In the genomic region with DNA sequence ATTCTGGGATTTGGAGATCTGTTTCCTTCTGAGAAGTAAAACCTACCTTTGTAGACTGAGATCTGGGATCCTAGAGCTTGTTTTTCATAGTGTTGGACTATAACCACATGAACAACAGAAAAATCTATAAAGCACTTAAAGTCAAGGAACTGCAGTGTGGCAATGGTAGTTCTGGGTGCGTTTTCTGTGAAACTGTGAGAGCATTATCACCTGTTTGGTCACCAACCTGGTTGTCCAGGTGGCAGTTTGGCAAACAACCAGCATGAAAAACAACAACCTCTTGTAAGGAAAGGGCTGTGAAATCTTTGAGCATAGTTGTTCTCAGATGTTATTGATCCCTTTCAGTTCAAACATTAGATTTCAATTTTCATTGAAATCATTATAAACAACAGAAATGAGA, we compare ENCODE assay signal across 13 cellular contexts.
DNase-seq lines count a peak whose midpoint lies in the region; ATAC-seq, FAIRE-seq and TF ChIP-seq lines count a peak whose summit lies in the region.
"Had no signal": no experiment of that assay in that cellular context is flagged by ENCODE, and none has a peak within 500 bp of the region (broad histone marks: within the 10 kb centered on the region; RNA-seq: fewer than 3 reads in every experiment).

No MANE protein-coding gene starts in this region.

- no peak overlapping the region for H3K4me2 ChIP-seq in MM.1S (ENCODE audit: low read depth, low read length)

- H3K4me1 Mint-ChIP-seq in Caco-2 (ENCODE audit: low read depth, unreplicated experiment) = peaks cover 68% of the 10 kb centered on the region
- peaks cover 0 to 2% of the 10 kb centered on the region in 2 donors for H3K4me1 Mint-ChIP-seq in natural killer cell treated with Interleukin-12 subunit alpha and Interleukin-12 subunit beta and Interleukin-15 and Interleukin-18, amount 100 ng/mL, for 72 hours (ENCODE audit: low read depth in 2 of 2)
- H3K4me1 Mint-ChIP-seq in stimulated activated effector memory CD8-positive, alpha-beta T cell treated with anti-CD3 and anti-CD28 coated beads, Interleukin-12 subunit alpha, Interleukin-12 subunit beta, amount 100 ng/mL, for 72 hours = no peaks in the 10 kb centered on the region
- H3K4me1 Mint-ChIP-seq: activated CD4-positive, alpha-beta T cell treated with anti-CD3 and anti-CD28 coated beads, Interleukin-2, amount 10 ng/mL, durations not matched to agents 24 days and 14 days had no signal

- no peaks in the 10 kb centered on the region for H3F3A ChIP-seq in MM.1S (ENCODE audit: insufficient read depth, low read length)

- no peaks in the 10 kb centered on the region for H3K36me3 ChIP-seq in Caco-2 (ENCODE audit: control insufficient read depth, insufficient read depth, low read length)
- no peaks in the 10 kb centered on the region for H3K36me3 ChIP-seq in MM.1S (replicated peaks; ENCODE audit: insufficient read depth, low read length)
- H3K36me3 ChIP-seq in rectal smooth muscle tissue (ENCODE audit: control insufficient read depth, insufficient read depth, low read length) = no peaks in the 10 kb centered on the region
- H3K36me3 ChIP-seq: SJSA1 had no signal

- H3K4me3 Mint-ChIP-seq in Caco-2 (ENCODE audit: unreplicated experiment) = no peak overlapping the region
- H3K4me3 Mint-ChIP-seq in natural killer cell treated with Interleukin-12 subunit alpha and Interleukin-12 subunit beta and Interleukin-15 and Interleukin-18, amount 100 ng/mL, for 72 hours = no peak overlapping the region
- no peak overlapping the region for H3K4me3 Mint-ChIP-seq in stimulated activated effector memory CD8-positive, alpha-beta T cell treated with anti-CD3 and anti-CD28 coated beads, Interleukin-12 subunit alpha, Interleukin-12 subunit beta, amount 100 ng/mL, for 72 hours
- H3K4me3 Mint-ChIP-seq: activated CD4-positive, alpha-beta T cell treated with anti-CD3 and anti-CD28 coated beads, Interleukin-2, amount 10 ng/mL, durations not matched to agents 24 days and 14 days; H9; stimulated activated memory B cell treated with anti-CD40 and anti-IgM and Interleukin-4, amounts not matched to agents 10 μg/mL and 1 μg/mL and 100 μg/mL, for 72 hours had no signal

- H3K9me3 ChIP-seq in Caco-2 (no peaks in the 10 kb centered on the region), MM.1S (replicated peaks; ENCODE audit: insufficient read depth, low read length) (no peaks in the 10 kb centered on the region)
- H3K9me3 ChIP-seq: SJSA1 had no signal

- peaks cover 62% of the 10 kb centered on the region for H3K4me1 ChIP-seq in Caco-2
- H3K4me1 ChIP-seq in MM.1S (ENCODE audit: low read length) = peaks cover 26% of the 10 kb centered on the region
- peaks cover 36% of the 10 kb centered on the region for H3K4me1 ChIP-seq in rectal smooth muscle tissue (ENCODE audit: control insufficient read depth, insufficient read depth, low read length)

- no peaks in the 10 kb centered on the region for H3K27me3 Mint-ChIP-seq in Caco-2 (ENCODE audit: insufficient read depth, unreplicated experiment)
- H3K27me3 Mint-ChIP-seq in natural killer cell treated with Interleukin-12 subunit alpha and Interleukin-12 subunit beta and Interleukin-15 and Interleukin-18, amount 100 ng/mL, for 72 hours = peaks cover 0 to 9% of the 10 kb centered on the region in 2 donors
- H3K27me3 Mint-ChIP-seq: stimulated activated memory B cell treated with anti-CD40 and anti-IgM and Interleukin-4, amounts not matched to agents 10 μg/mL and 1 μg/mL and 100 μg/mL, for 72 hours had no signal

- H3K27ac ChIP-seq in MM.1S (ENCODE audit: low read length) (peak overlapping the region; percentile 19; the same call in 1 of the 2 replicates), rectal smooth muscle tissue (ENCODE audit: low read depth, low read length) (peak overlapping the region; percentile 72)
- H3K27ac ChIP-seq: SJSA1 had no signal

- FAIRE-seq in islet of Langerhans (lab: Jason Lieb, UNC) = peak; percentile 65

- peak overlapping the region; percentile 73 for H3K27ac Mint-ChIP-seq in Caco-2 (ENCODE audit: unreplicated experiment)
- H3K27ac Mint-ChIP-seq in natural killer cell treated with Interleukin-12 subunit alpha and Interleukin-12 subunit beta and Interleukin-15 and Interleukin-18, amount 100 ng/mL, for 72 hours = no peak overlapping the region
- no peak overlapping the region for H3K27ac Mint-ChIP-seq in stimulated activated effector memory CD8-positive, alpha-beta T cell treated with anti-CD3 and anti-CD28 coated beads, Interleukin-12 subunit alpha, Interleukin-12 subunit beta, amount 100 ng/mL, for 72 hours
- H3K27ac Mint-ChIP-seq: activated CD4-positive, alpha-beta T cell treated with anti-CD3 and anti-CD28 coated beads, Interleukin-2, amount 10 ng/mL, durations not matched to agents 24 days and 14 days; activated naive CD4-positive, alpha-beta T cell treated with anti-CD3 and anti-CD28 coated beads, Interleukin-2, amount 50 U/mL, for 72 hours; H9; stimulated activated memory B cell treated with anti-CD40 and anti-IgM and Interleukin-4, amounts not matched to agents 10 μg/mL and 1 μg/mL and 100 μg/mL, for 72 hours had no signal

- DNase-seq in Caco-2 = no peak
- peak; percentile 31 for DNase-seq in MM.1S
- DNase-seq in natural killer cell treated with Interleukin-12 subunit alpha and Interleukin-12 subunit beta and Interleukin-15 and Interleukin-18, amount 100 ng/mL, for 72 hours (ENCODE audit: low spot score) = no peak
- DNase-seq in stimulated activated effector memory CD8-positive, alpha-beta T cell treated with anti-CD3 and anti-CD28 coated beads, Interleukin-12 subunit alpha, Interleukin-12 subunit beta, amount 100 ng/mL, for 72 hours (ENCODE audit: low spot score in 2 of 2) = no peak
- DNase-seq: activated CD4-positive, alpha-beta T cell treated with anti-CD3 and anti-CD28 coated beads, Interleukin-2, amount 10 ng/mL, durations not matched to agents 24 days and 14 days; foreskin melanocyte; H9 had no signal

- peaks cover 10% of the 10 kb centered on the region for H3K36me3 Mint-ChIP-seq in Caco-2 (ENCODE audit: insufficient read depth, unreplicated experiment)
- no peaks in the 10 kb centered on the region for H3K36me3 Mint-ChIP-seq in natural killer cell treated with Interleukin-12 subunit alpha and Interleukin-12 subunit beta and Interleukin-15 and Interleukin-18, amount 100 ng/mL, for 72 hours
- no peaks in the 10 kb centered on the region for H3K36me3 Mint-ChIP-seq in stimulated activated effector memory CD8-positive, alpha-beta T cell treated with anti-CD3 and anti-CD28 coated beads, Interleukin-12 subunit alpha, Interleukin-12 subunit beta, amount 100 ng/mL, for 72 hours
- H3K36me3 Mint-ChIP-seq: activated naive CD4-positive, alpha-beta T cell treated with anti-CD3 and anti-CD28 coated beads, Interleukin-2, amount 50 U/mL, for 72 hours; stimulated activated memory B cell treated with anti-CD40 and anti-IgM and Interleukin-4, amounts not matched to agents 10 μg/mL and 1 μg/mL and 100 μg/mL, for 72 hours had no signal

- H4K20me1 ChIP-seq in MM.1S (ENCODE audit: insufficient read depth, low read length) = no peaks in the 10 kb centered on the region

- CTCF ChIA-PET in Caco-2 (lab: Charles Lee) = no interaction called here

- TF ChIP-seq CTCF in Caco-2 (IDR thresholded peaks at IDR 0.05; ENCODE audit: insufficient read depth in 1 of 2, low read depth in 1 of 2, low read length in 1 of 2, severe bottlenecking in 1 of 2, unreplicated experiment in 1 of 2) (no peak), MM.1S (IDR thresholded peaks at IDR 0.05; ENCODE audit: low read length) (no peak)

- H3K9ac ChIP-seq in MM.1S (ENCODE audit: low read length) = no peak overlapping the region
- H3K9ac ChIP-seq in rectal smooth muscle tissue (ENCODE audit: low read length) = no peak overlapping the region

- H3K9me3 Mint-ChIP-seq in Caco-2 (ENCODE audit: unreplicated experiment) = no peaks in the 10 kb centered on the region
- no peaks in the 10 kb centered on the region for H3K9me3 Mint-ChIP-seq in natural killer cell treated with Interleukin-12 subunit alpha and Interleukin-12 subunit beta and Interleukin-15 and Interleukin-18, amount 100 ng/mL, for 72 hours
- no peaks in the 10 kb centered on the region for H3K9me3 Mint-ChIP-seq in stimulated activated effector memory CD8-positive, alpha-beta T cell treated with anti-CD3 and anti-CD28 coated beads, Interleukin-12 subunit alpha, Interleukin-12 subunit beta, amount 100 ng/mL, for 72 hours
- H3K9me3 Mint-ChIP-seq: activated CD4-positive, alpha-beta T cell treated with anti-CD3 and anti-CD28 coated beads, Interleukin-2, amount 10 ng/mL, durations not matched to agents 24 days and 14 days; activated naive CD4-positive, alpha-beta T cell treated with anti-CD3 and anti-CD28 coated beads, Interleukin-2, amount 50 U/mL, for 72 hours; H9; stimulated activated memory B cell treated with anti-CD40 and anti-IgM and Interleukin-4, amounts not matched to agents 10 μg/mL and 1 μg/mL and 100 μg/mL, for 72 hours had no signal

- peak overlapping the region; percentile 20; the same call in 1 of the 2 replicates for H2AFZ ChIP-seq in MM.1S (ENCODE audit: low read length)

- POLR2A ChIA-PET in Caco-2 (lab: Charles Lee) = interaction anchor here (0.6 kb wide), 1 partner anchor 215 kb away, joined by 3 read pairs; no protein-coding TSS in a partner anchor

- no peak for ATAC-seq in HG02610 (IDR thresholded peaks at IDR 0.05; ENCODE audit: unreplicated experiment)
- ATAC-seq in natural killer cell treated with Interleukin-12 subunit alpha and Interleukin-12 subunit beta and Interleukin-15 and Interleukin-18, amount 100 ng/mL, for 72 hours = no peak
- ATAC-seq in stimulated activated effector memory CD8-positive, alpha-beta T cell treated with anti-CD3 and anti-CD28 coated beads, Interleukin-12 subunit alpha, Interleukin-12 subunit beta, amount 100 ng/mL, for 72 hours = no peak
- ATAC-seq: activated naive CD4-positive, alpha-beta T cell treated with anti-CD3 and anti-CD28 coated beads, Interleukin-2, amount 50 U/mL, for 72 hours; stimulated activated memory B cell treated with anti-CD40 and anti-IgM and Interleukin-4, amounts not matched to agents 10 μg/mL and 1 μg/mL and 100 μg/mL, for 72 hours had no signal

- intact Hi-C loops in Caco-2 (cut with micrococcal nuclease; ENCODE audit: unreplicated experiment) = no loop called here

- no TSS peak for BruUV-seq in Caco-2 (replicated peaks; lab: Mats Ljungman, UMichigan)

- H3K27me3 ChIP-seq in Caco-2 (replicated peaks; ENCODE audit: control insufficient read depth, insufficient read depth, low read length) = no peaks in the 10 kb centered on the region
- H3K27me3 ChIP-seq in MM.1S (replicated peaks; ENCODE audit: insufficient read depth, low read length) = no peaks in the 10 kb centered on the region
- no peaks in the 10 kb centered on the region for H3K27me3 ChIP-seq in rectal smooth muscle tissue (ENCODE audit: control insufficient read depth, insufficient read depth, low read length)
- H3K27me3 ChIP-seq: SJSA1 had no signal

- no peaks in the 10 kb centered on the region for H3K79me2 ChIP-seq in MM.1S (ENCODE audit: low read length)

- no peaks in the 10 kb centered on the region for H3K9me2 ChIP-seq in MM.1S (replicated peaks; ENCODE audit: insufficient read depth, low read length)

- H3K4me3 ChIP-seq in Caco-2 (ENCODE audit: low read depth, low read length) (no peak overlapping the region), MM.1S (ENCODE audit: low read length) (no peak overlapping the region), rectal smooth muscle tissue (ENCODE audit: low read length) (no peak overlapping the region)
- H3K4me3 ChIP-seq: SJSA1 had no signal
